Comparison of ENCODE assay signal across 1 cellular context in genomic region chr20:35699914-35700624, GRCh38.
TF ChIP-seq lines count a peak whose summit lies in the region.

No MANE protein-coding gene starts in this region.

TF ChIP-seq in GM12878, 131 proteins besides CTCF, POLR2A, EP300 and RAD21:
- TF ChIP-seq NFIC (IDR thresholded peaks at IDR 0.05; ENCODE audit: low read depth, low read length): 0 out of 2 replicates have a peak, but pooled peaks have one; percentile 22
- TF ChIP-seq RAD51 (IDR thresholded peaks at IDR 0.05): no peak
- TF ChIP-seq MEF2B (IDR thresholded peaks at IDR 0.05; ENCODE audit: partially characterized antibody, poor library complexity, severe bottlenecking): no peak
- no peak for TF ChIP-seq SUZ12 (IDR thresholded peaks at IDR 0.05; ENCODE audit: unreplicated experiment)
- no peak for TF ChIP-seq ZBTB4 (CRISPR knock-in tag; IDR thresholded peaks at IDR 0.05)
